Comparison of ENCODE assay signal across 1 cellular context in genomic region chr9:137494104-137494544, GRCh38.
A peak's percentile ranks its signal among the peaks of the same experiment; 100 is the strongest.
TF ChIP-seq lines count a peak whose summit lies in the region.

No MANE protein-coding gene starts in this region.

TF ChIP-seq in K562, 482 proteins besides CTCF, POLR2A, EP300 and RAD21 (continued from another document):
- peak in 1 of 2 experiments; percentile 91; a peak in 3 of 4 replicates for TF ChIP-seq ETV6 (IDR thresholded peaks at IDR 0.05; ENCODE audit: borderline replicate concordance in 1 of 2, low read depth in 2 of 2, low read length in 1 of 2)
- no peak for TF ChIP-seq ETV6 (CRISPR knock-in tag; IDR thresholded peaks at IDR 0.05; ENCODE audit: borderline replicate concordance)
- no peak for TF ChIP-seq ZNF23 (CRISPR knock-in tag; IDR thresholded peaks at IDR 0.05)
- no peak for TF ChIP-seq RBM34 (IDR thresholded peaks at IDR 0.05; ENCODE audit: borderline replicate concordance, insufficient read depth, low read length)
- no peak for TF ChIP-seq SMAD1 (IDR thresholded peaks at IDR 0.05; ENCODE audit: low read depth, low read length, partially characterized antibody)
- no peak for TF ChIP-seq E4F1 (CRISPR knock-in tag; IDR thresholded peaks at IDR 0.05; ENCODE audit: borderline replicate concordance)
- TF ChIP-seq NKRF (IDR thresholded peaks at IDR 0.05; ENCODE audit: borderline replicate concordance): no peak
- TF ChIP-seq CBX2 (IDR thresholded peaks at IDR 0.05; ENCODE audit: insufficient read depth, low read length, poor library complexity, severe bottlenecking): no peak
- TF ChIP-seq CSDE1 (IDR thresholded peaks at IDR 0.05): no peak
- no peak for TF ChIP-seq ZNF77 (CRISPR knock-in tag; IDR thresholded peaks at IDR 0.05)
- no peak for TF ChIP-seq ZNF133 (CRISPR knock-in tag; IDR thresholded peaks at IDR 0.05)
- TF ChIP-seq FOXM1 (IDR thresholded peaks at IDR 0.05; ENCODE audit: low read depth): no peak
- TF ChIP-seq FOXM1 (CRISPR knock-in tag; IDR thresholded peaks at IDR 0.05; ENCODE audit: low read depth): no peak
- no peak for TF ChIP-seq E2F3 (CRISPR knock-in tag; IDR thresholded peaks at IDR 0.05)
- TF ChIP-seq PCBP2 (IDR thresholded peaks at IDR 0.05; ENCODE audit: low read depth, low read length, poor library complexity, severe bottlenecking): no peak
- TF ChIP-seq HINFP (tag; conservative IDR thresholded peaks at IDR 0.05; ENCODE audit: low read depth): no peak
- TF ChIP-seq SPI1 (IDR thresholded peaks at IDR 0.05; ENCODE audit: borderline replicate concordance, low read depth, low read length): peak; percentile 94
- no peak for TF ChIP-seq ZNF217 (CRISPR knock-in tag; IDR thresholded peaks at IDR 0.05)
- TF ChIP-seq MAFK (IDR thresholded peaks at IDR 0.05; ENCODE audit: low read length): no peak; the same call in 1 of the 2 replicates
- no peak for TF ChIP-seq RBM15 (IDR thresholded peaks at IDR 0.05; ENCODE audit: insufficient read depth, low read length)
- TF ChIP-seq ZNF699 (CRISPR knock-in tag; IDR thresholded peaks at IDR 0.05; ENCODE audit: insufficient replicate concordance): no peak
- no peak for TF ChIP-seq ARID3B (CRISPR knock-in tag; IDR thresholded peaks at IDR 0.05; ENCODE audit: borderline replicate concordance)
- TF ChIP-seq ERF (CRISPR knock-in tag; IDR thresholded peaks at IDR 0.05): no peak
- no peak for TF ChIP-seq ZNF197 (CRISPR knock-in tag; IDR thresholded peaks at IDR 0.05; ENCODE audit: low read depth)
- TF ChIP-seq BRCA1 (IDR thresholded peaks at IDR 0.05): no peak
- TF ChIP-seq BRCA1 (CRISPR knock-in tag; IDR thresholded peaks at IDR 0.05): no peak
- no peak for TF ChIP-seq ZNF263 (CRISPR knock-in tag; IDR thresholded peaks at IDR 0.05; ENCODE audit: borderline replicate concordance)
- TF ChIP-seq MTA3 (IDR thresholded peaks at IDR 0.05; ENCODE audit: borderline replicate concordance): 0 out of 2 replicates have a peak, but pooled peaks have one; percentile 31
